ENCODE assay signal across 13 cellular contexts in genomic region chr10:576130-576465, GRCh38.
A peak's percentile ranks its signal among the peaks of the same experiment; 100 is the strongest.
DNase-seq lines count a peak whose midpoint lies in the region.
"Had no signal": no experiment of that assay in that cellular context is flagged by ENCODE, and none has a peak within 500 bp of the region (broad histone marks: within the 10 kb centered on the region; RNA-seq: fewer than 3 reads in every experiment).

No MANE protein-coding gene starts in this region.

- peaks cover 3% of the 10 kb centered on the region; the same call in 1 of the 2 replicates for H3K9me3 ChIP-seq in HAP-1
- H3K9me3 ChIP-seq: upper lobe of left lung had no signal

- DNase-seq in GM04504 (ENCODE audit: low read depth) (peak; percentile 27), astrocyte of the hippocampus (ENCODE audit: low read depth, low spot score) (peak; percentile 58), globus pallidus (ENCODE audit: low spot score) (peak; percentile 33), renal cortical epithelial cell (ENCODE audit: low read depth) (peak; percentile 82), NCI-H2081 (lab: John Stamatoyannopoulos, UW) (no peak), T1000 (lab: John Stamatoyannopoulos, UW) (no peak), HAP-1 (ENCODE audit: low spot score in 2 of 2) (no peak)
- no peak for DNase-seq in activated T-cell treated with anti-CD3 and anti-CD28 coated beads, Interleukin-2, amount 50 U/mL, for 48 hours
- DNase-seq: H7, NCI-H1694 treated with DMSO at 0.1 percent for 48 hours, NCI-H510A, PC-3, upper lobe of left lung had no signal

- H3K27me3 ChIP-seq in HAP-1 (ENCODE audit: low read depth) = no peaks in the 10 kb centered on the region
- H3K27me3 ChIP-seq: upper lobe of left lung had no signal

- H3K4me3 ChIP-seq in HAP-1 = no peak overlapping the region
- H3K4me3 ChIP-seq: upper lobe of left lung had no signal

- in situ Hi-C loops in HAP-1 (cut with MboI; ENCODE audit: low sequenced_read_pairs) = no loop called here

- no peaks in the 10 kb centered on the region for H3K4me1 ChIP-seq in HAP-1

- no peaks in the 10 kb centered on the region for H3K36me3 ChIP-seq in HAP-1 (replicated peaks)
- H3K36me3 ChIP-seq: upper lobe of left lung had no signal

Comparison
In these comparisons a context has a peak if more than half of its experiments do, and no peak if none do; other contexts are left out.
1. DNase-seq: peak in GM04504 (single experiment), astrocyte of the hippocampus (single experiment), globus pallidus (single experiment) and renal cortical epithelial cell (single experiment); none in NCI-H2081 (0 of 2), activated T-cell treated with anti-CD3 and anti-CD28 coated beads, Interleukin-2, amount 50 U/mL, for 48 hours (0 of 2), T1000 (single experiment) and HAP-1 (0 of 2).